In genomic region chr2:217275091-217275490, GRCh38 we compare ENCODE assay signal across 27 cellular contexts.
"Had no signal": no experiment of that assay in that cellular context is flagged by ENCODE, and none has a peak within 500 bp of the region (broad histone marks: within the 10 kb centered on the region; RNA-seq: fewer than 3 reads in every experiment).

No MANE protein-coding gene starts in this region.

- H3K4me1 Mint-ChIP-seq: naive thymus-derived CD8-positive, alpha-beta T cell; stimulated activated naive CD8-positive, alpha-beta T cell treated with anti-CD3 and anti-CD28 coated beads, Interleukin-15, amount 100 ng/mL, for 72 hours had no signal

- H3K36me3 ChIP-seq: gastroesophageal sphincter, heart left ventricle, ovary, right lobe of liver, tibial artery, upper lobe of left lung had no signal

- H3K4me3 Mint-ChIP-seq: naive thymus-derived CD8-positive, alpha-beta T cell; stimulated activated naive CD8-positive, alpha-beta T cell treated with anti-CD3 and anti-CD28 coated beads, Interleukin-15, amount 100 ng/mL, for 72 hours had no signal

- H3K9me3 ChIP-seq: gastroesophageal sphincter, heart left ventricle, ovary, psoas muscle, right lobe of liver, tibial artery, upper lobe of left lung had no signal

- H3K36me3 Mint-ChIP-seq: naive thymus-derived CD8-positive, alpha-beta T cell had no signal

- H3K9me3 Mint-ChIP-seq: stimulated activated naive CD8-positive, alpha-beta T cell treated with anti-CD3 and anti-CD28 coated beads, Interleukin-15, amount 100 ng/mL, for 72 hours had no signal

- ATAC-seq: gastroesophageal sphincter; heart left ventricle; left lobe of liver; naive thymus-derived CD8-positive, alpha-beta T cell; psoas muscle; right lobe of liver; stimulated activated naive CD8-positive, alpha-beta T cell treated with anti-CD3 and anti-CD28 coated beads, Interleukin-15, amount 100 ng/mL, for 72 hours had no signal

- H3K4me3 ChIP-seq: dorsolateral prefrontal cortex, gastroesophageal sphincter, heart left ventricle, hepatocyte, ovary, psoas muscle, right lobe of liver, smooth muscle cell, tibial artery, upper lobe of left lung had no signal

- H3K27me3 ChIP-seq: dorsolateral prefrontal cortex, gastroesophageal sphincter, heart left ventricle, hepatocyte, ovary, right lobe of liver, tibial artery, upper lobe of left lung had no signal

- H3K27ac ChIP-seq: hepatocyte, ovary, psoas muscle, right lobe of liver, upper lobe of left lung had no signal

- DNase-seq: cortex of kidney; dorsolateral prefrontal cortex; effector CD4-positive, alpha-beta T cell; foreskin fibroblast; heart left ventricle; kidney; mesendoderm; midbrain; naive thymus-derived CD8-positive, alpha-beta T cell; occipital lobe; ovary; posterior cingulate gyrus; psoas muscle; retina; right lobe of liver; stimulated activated CD4-positive, alpha-beta T cell treated with anti-CD3 and anti-CD28 coated beads, Interleukin-12 subunit alpha, Interleukin-12 subunit beta, amount 100 ng/mL, for 4 hours; stimulated activated CD4-positive, alpha-beta T cell treated with anti-CD3 and anti-CD28 coated beads, Interleukin-1b, Interleukin-23, amount 100 ng/mL, for 48 hours; stimulated activated CD4-positive, alpha-beta T cell treated with anti-CD3 and anti-CD28 coated beads, Interleukin-4, amount 100 ng/mL, for 1 hour; stimulated activated CD8-positive, alpha-beta memory T cell treated with anti-CD3 and anti-CD28 coated beads, Interleukin-4, amount 100 ng/mL, for 48 hours; stimulated activated naive CD4-positive, alpha-beta T cell; stimulated activated naive CD8-positive, alpha-beta T cell treated with anti-CD3 and anti-CD28 coated beads, Interleukin-15, amount 100 ng/mL, for 72 hours; tibial artery; upper lobe of left lung had no signal

- H3K4me1 ChIP-seq: right lobe of liver had no signal
